8 cellular contexts compared by ENCODE assay signal in the genomic region with DNA sequence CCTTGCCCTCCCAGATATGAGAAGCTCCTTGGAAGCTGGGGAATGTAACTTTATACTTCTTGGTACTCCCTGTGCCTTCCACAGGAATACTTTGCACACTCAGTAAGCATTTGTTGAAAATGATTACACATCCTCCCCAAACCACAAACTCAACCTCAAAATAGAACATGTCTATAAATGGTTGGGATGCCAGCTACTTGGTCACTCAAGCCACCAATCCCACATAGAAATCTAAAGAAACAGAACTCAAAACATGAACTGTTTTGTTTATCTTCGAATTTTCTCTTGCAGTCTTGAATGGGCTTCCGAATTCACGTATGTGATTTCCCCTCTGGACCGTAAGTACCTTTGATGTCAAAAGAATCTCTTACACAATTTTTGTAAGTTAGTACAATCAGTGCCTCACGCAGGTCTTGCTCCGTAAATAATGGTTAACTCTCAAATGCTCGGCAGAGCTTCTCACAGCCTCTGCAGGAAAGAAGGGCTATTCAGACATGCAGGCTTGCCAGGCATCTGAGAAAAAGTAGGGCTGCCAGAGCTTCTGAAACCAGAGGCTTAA. TPM values are rescaled to one million over a fixed set of nuclear protein-coding genes. Genes with fewer than 3 reads are reported as not detected.
DNase-seq lines count a peak whose midpoint lies in the region; ATAC-seq and TF ChIP-seq lines count a peak whose summit lies in the region.

No MANE protein-coding gene starts in this region.

- H3K36me3 Mint-ChIP-seq in progenitor cell of endocrine pancreas (ENCODE audit: insufficient read depth): peaks cover 22% of the 10 kb centered on the region
- H3K36me3 Mint-ChIP-seq in activated T-cell treated with anti-CD3 and anti-CD28 coated beads, Interleukin-2, amount 50 U/mL, for 4 hours (ENCODE audit: insufficient read depth): no peaks in the 10 kb centered on the region

- no peak overlapping the region; the same call in 1 of the 2 replicates for H2AFZ ChIP-seq in OCI-LY3 (ENCODE audit: low read depth, low read length)

- H3K27ac Mint-ChIP-seq in progenitor cell of endocrine pancreas: peak overlapping the region; percentile 1

- no peaks in the 10 kb centered on the region for H3K36me3 ChIP-seq in OCI-LY3 (replicated peaks; ENCODE audit: low read depth, low read length)

- no peaks in the 10 kb centered on the region for H4K20me1 ChIP-seq in OCI-LY3 (ENCODE audit: insufficient read depth, low read length)

- H3K9ac ChIP-seq in OCI-LY3 (ENCODE audit: low read length): no peak overlapping the region

- no peaks in the 10 kb centered on the region for H3K9me3 ChIP-seq in OCI-LY3 (ENCODE audit: insufficient read depth, low read length)

- peaks cover 5% of the 10 kb centered on the region for H3K4me1 Mint-ChIP-seq in progenitor cell of endocrine pancreas (ENCODE audit: low read depth)
- peaks cover 11% of the 10 kb centered on the region for H3K4me1 Mint-ChIP-seq in activated T-cell treated with anti-CD3 and anti-CD28 coated beads, Interleukin-2, amount 50 U/mL, for 4 hours (ENCODE audit: low read depth)

- H3K4me3 Mint-ChIP-seq in progenitor cell of endocrine pancreas (ENCODE audit: low read depth): no peak overlapping the region
- no peak overlapping the region for H3K4me3 Mint-ChIP-seq in activated T-cell treated with anti-CD3 and anti-CD28 coated beads, Interleukin-2, amount 50 U/mL, for 4 hours

- no peaks in the 10 kb centered on the region for H3K27me3 Mint-ChIP-seq in progenitor cell of endocrine pancreas
- peaks cover 30% of the 10 kb centered on the region for H3K27me3 Mint-ChIP-seq in activated T-cell treated with anti-CD3 and anti-CD28 coated beads, Interleukin-2, amount 50 U/mL, for 4 hours (ENCODE audit: low read depth)

- H3K27me3 ChIP-seq in OCI-LY3 (ENCODE audit: low read depth, low read length): no peaks in the 10 kb centered on the region

- peaks cover 20% of the 10 kb centered on the region for H3K4me1 ChIP-seq in OCI-LY3 (ENCODE audit: low read length)

- no peak for ATAC-seq in HG03342 (IDR thresholded peaks at IDR 0.05; ENCODE audit: unreplicated experiment)
- no peak for ATAC-seq in activated T-cell treated with anti-CD3 and anti-CD28 coated beads, Interleukin-2, amount 50 U/mL, for 4 hours

- H3K27ac ChIP-seq in OCI-LY3 (ENCODE audit: low read length) (no peak overlapping the region), epithelial cell of prostate (peak overlapping the region; percentile 22)

- H3K4me3 ChIP-seq in OCI-LY3 (ENCODE audit: low read length): peak overlapping the region; percentile 27; the same call in 1 of the 2 replicates

- no peak for TF ChIP-seq CTCF in OCI-LY3 (IDR thresholded peaks at IDR 0.05; ENCODE audit: low read depth, low read length)
- no peak for TF ChIP-seq CTCF in progenitor cell of endocrine pancreas (IDR thresholded peaks at IDR 0.05; ENCODE audit: unreplicated experiment)

- DNase-seq in COLO829 (ENCODE audit: low spot score): peak; percentile 31
- no peak for DNase-seq in epithelial cell of prostate (ENCODE audit: low read depth, low spot score)
- no peak for DNase-seq in progenitor cell of endocrine pancreas (ENCODE audit: low spot score, unreplicated experiment)
- no peak for DNase-seq in iPS-NIHi11 (ENCODE audit: low spot score)
- no peak for DNase-seq in NCI-H446 treated with DMSO at 0.1 percent for 48 hours (lab: John Stamatoyannopoulos, UW)
- DNase-seq in activated T-cell treated with anti-CD3 and anti-CD28 coated beads, Interleukin-2, amount 50 U/mL, for 4 hours: no peak

- H3K79me2 ChIP-seq in OCI-LY3 (ENCODE audit: low read length): no peaks in the 10 kb centered on the region

- peak overlapping the region; percentile 43 for H3K4me2 ChIP-seq in OCI-LY3 (ENCODE audit: low read length)

- H3K9me3 Mint-ChIP-seq in progenitor cell of endocrine pancreas (ENCODE audit: low read depth): peaks cover 2% of the 10 kb centered on the region
- no peaks in the 10 kb centered on the region for H3K9me3 Mint-ChIP-seq in activated T-cell treated with anti-CD3 and anti-CD28 coated beads, Interleukin-2, amount 50 U/mL, for 4 hours

RNA-seq across cellular contexts. Expression of gene SORT1, which starts 26.9 kb away (rescaled TPM):
- total RNA-seq in progenitor cell of endocrine pancreas: 110 and 116 TPM in 2 replicates
- 1 to 10 TPM; 1.1 to 1.6 (median 1.2) TPM for total RNA-seq in activated T-cell treated with anti-CD3 and anti-CD28 coated beads, Interleukin-2, amount 50 U/mL, for 4 hours

RNA-seq across cellular contexts. Expression of gene PSMA5, which starts 55.5 kb away (rescaled TPM):
- 71.4 and 81.1 TPM in 2 replicates for total RNA-seq in progenitor cell of endocrine pancreas
- total RNA-seq in activated T-cell treated with anti-CD3 and anti-CD28 coated beads, Interleukin-2, amount 50 U/mL, for 4 hours: 100 to 1,000 TPM; 298 to 351 (median 300) TPM

Comparison
In these comparisons a context has a peak if more than half of its experiments do, and no peak if none do; other contexts are left out.
1. RNA of gene SORT1, which starts 26.9 kb away (total RNA-seq): 110 to 116 TPM in progenitor cell of endocrine pancreas; 1.1 to 1.6 TPM in activated T-cell treated with anti-CD3 and anti-CD28 coated beads, Interleukin-2, amount 50 U/mL, for 4 hours; every median in the first group is over 10 times any median in the second.